In the genomic region with DNA sequence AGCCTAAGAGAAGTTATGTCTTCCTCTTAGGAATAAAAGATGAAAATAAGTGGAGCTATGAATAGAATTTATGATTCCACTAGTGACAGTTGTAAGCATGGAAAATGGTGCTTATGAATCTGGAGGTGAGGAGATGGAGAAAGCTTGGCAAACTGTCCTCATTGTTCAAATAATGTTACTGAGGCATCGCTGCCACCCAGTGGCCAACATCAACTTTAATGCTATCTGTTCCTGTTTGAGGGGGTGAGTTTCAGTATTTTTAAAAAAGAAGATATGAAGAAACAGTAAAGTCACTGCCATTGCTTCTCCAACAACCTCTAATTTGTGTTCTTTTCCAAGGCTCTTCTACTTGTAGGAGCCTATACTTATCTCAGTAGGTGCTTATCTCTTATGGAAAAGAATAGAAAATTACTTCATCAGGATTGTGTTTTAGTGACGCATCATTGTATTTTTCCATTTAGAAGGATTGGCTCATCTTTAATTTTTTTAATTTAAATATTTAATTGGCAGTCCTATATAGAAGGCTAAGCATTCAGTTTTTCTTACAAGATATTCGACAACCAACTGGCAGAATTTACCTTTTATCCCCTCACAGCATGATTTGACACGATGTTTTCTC, we compare ENCODE assay signal across 8 cellular contexts.
A peak's percentile ranks its signal among the peaks of the same experiment; 100 is the strongest.
DNase-seq lines count a peak whose midpoint lies in the region; ATAC-seq lines count a peak whose summit lies in the region.

No MANE protein-coding gene starts in this region.

- H3K36me3 Mint-ChIP-seq in CD4-positive, CD25-positive, alpha-beta regulatory T cell = no peaks in the 10 kb centered on the region

- no peaks in the 10 kb centered on the region for H3K4me1 ChIP-seq in CD4-positive, CD25-positive, alpha-beta regulatory T cell (ENCODE audit: control insufficient read depth, insufficient read depth, low read length, poor library complexity, severe bottlenecking)

- peaks cover 14% of the 10 kb centered on the region for H3K27me3 ChIP-seq in CD4-positive, CD25-positive, alpha-beta regulatory T cell (ENCODE audit: control insufficient read depth, insufficient read depth, low read length)

- H3K27ac Mint-ChIP-seq in CD4-positive, CD25-positive, alpha-beta regulatory T cell = peak overlapping the region in 1 of 3 donors; percentile 39

- H3K36me3 ChIP-seq in CD4-positive, CD25-positive, alpha-beta regulatory T cell (ENCODE audit: control insufficient read depth, insufficient read depth, low read length) = no peaks in the 10 kb centered on the region

- DNase-seq in CD4-positive, CD25-positive, alpha-beta regulatory T cell = peak in 2 of 3 donors; percentile 17 to 41
- DNase-seq in NOMO-1 (lab: John Stamatoyannopoulos, UW; ENCODE audit: unreplicated experiment in 2 of 2) (peak; percentile 59 to 74), amniotic stem cell (lab: John Stamatoyannopoulos, UW) (peak; percentile 34), hepatic stellate cell (ENCODE audit: low spot score) (peak; percentile 21), smooth muscle cell of the brain vasculature (ENCODE audit: low read depth, low spot score) (peak; percentile 59)

- no peaks in the 10 kb centered on the region for H3K4me1 Mint-ChIP-seq in CD4-positive, CD25-positive, alpha-beta regulatory T cell

- no peak overlapping the region for H3K27ac ChIP-seq in CD4-positive, CD25-positive, alpha-beta regulatory T cell (ENCODE audit: insufficient read depth, low read length, poor library complexity, severe bottlenecking)

- peaks cover 0 to 1% (median 0%) of the 10 kb centered on the region in 7 donors for H3K9me3 Mint-ChIP-seq in CD4-positive, CD25-positive, alpha-beta regulatory T cell

- peaks cover 43% of the 10 kb centered on the region for H3K27me3 Mint-ChIP-seq in CD4-positive, CD25-positive, alpha-beta regulatory T cell

- H3K4me3 ChIP-seq in CD4-positive, CD25-positive, alpha-beta regulatory T cell (ENCODE audit: low read depth, low read length) = no peak overlapping the region

- H3K4me3 Mint-ChIP-seq in CD4-positive, CD25-positive, alpha-beta regulatory T cell = no peak overlapping the region

- no peak for ATAC-seq in CD4-positive, CD25-positive, alpha-beta regulatory T cell (ENCODE audit: low read depth in 2 of 2)
- ATAC-seq in GM18909 (IDR thresholded peaks at IDR 0.05; ENCODE audit: poor library complexity, unreplicated experiment) = peak; percentile 74
- ATAC-seq in HG03439 (IDR thresholded peaks at IDR 0.05; ENCODE audit: unreplicated experiment) = peak; percentile 67
- ATAC-seq in HG03108 (IDR thresholded peaks at IDR 0.05; ENCODE audit: unreplicated experiment) = no peak

- no peaks in the 10 kb centered on the region for H3K9me3 ChIP-seq in CD4-positive, CD25-positive, alpha-beta regulatory T cell (ENCODE audit: control insufficient read depth in 2 of 2, low read length in 2 of 2)

Comparison
In these comparisons a context has a peak if more than half of its experiments do, and no peak if none do; other contexts are left out.
1. ATAC-seq: peak in GM18909 (single experiment) and HG03439 (single experiment); none in CD4-positive, CD25-positive, alpha-beta regulatory T cell (0 of 2) and HG03108 (single experiment).
2. Peak in every context shown above with its lines, with median percentiles within 50 percentile points of each other: DNase-seq.